In genomic region chr15:54354341-54354740, GRCh38 we compare ENCODE assay signal across 19 cellular contexts.
A peak's percentile ranks its signal among the peaks of the same experiment; 100 is the strongest.
DNase-seq lines count a peak whose midpoint lies in the region; TF ChIP-seq lines count a peak whose summit lies in the region.
"Had no signal": no experiment of that assay in that cellular context is flagged by ENCODE, and none has a peak within 500 bp of the region (broad histone marks: within the 10 kb centered on the region; RNA-seq: fewer than 3 reads in every experiment).

No MANE protein-coding gene starts in this region.

- no peaks in the 10 kb centered on the region for H3K27me3 ChIP-seq in right atrium auricular region
- H3K27me3 ChIP-seq: BLaER1 treated with 17β-estradiol and CSF1 and Interleukin-3, amounts not matched to agents 10 nM and 100 nM had no signal

- H3K4me1 Mint-ChIP-seq in immature natural killer cell = no peaks in the 10 kb centered on the region
- H3K4me1 Mint-ChIP-seq: B cell had no signal

- no peaks in the 10 kb centered on the region for H3K36me3 Mint-ChIP-seq in immature natural killer cell
- H3K36me3 Mint-ChIP-seq: CD8-positive, alpha-beta T cell had no signal

- no peak overlapping the region for H3K27ac ChIP-seq in right atrium auricular region
- H3K27ac ChIP-seq: 22Rv1; A549; BLaER1 treated with 17β-estradiol and CSF1 and Interleukin-3, amounts not matched to agents 10 nM and 100 nM; C4-2B had no signal

- no peaks in the 10 kb centered on the region for H3K4me1 ChIP-seq in right atrium auricular region
- H3K4me1 ChIP-seq: A549; BLaER1 treated with 17β-estradiol and CSF1 and Interleukin-3, amounts not matched to agents 10 nM and 100 nM; Caco-2 had no signal

- peak; percentile 85 for DNase-seq in G401 (ENCODE audit: low spot score)
- DNase-seq in cerebellar cortex (ENCODE audit: low spot score) = peak; percentile 84
- DNase-seq in cerebellum (ENCODE audit: low spot score) = peak; percentile 56
- no peak for DNase-seq in immature natural killer cell
- no peak for DNase-seq in NOMO-1 (lab: John Stamatoyannopoulos, UW; ENCODE audit: unreplicated experiment in 2 of 2)
- DNase-seq in right atrium auricular region (ENCODE audit: low spot score) = no peak
- DNase-seq: AML-193; Caco-2; Calu3; CD4-positive, alpha-beta T cell; CD8-positive, alpha-beta T cell; DMS79 treated with DMSO at 0.1 percent for 48 hours; GDM1 had no signal

- peaks cover 0 to 15% of the 10 kb centered on the region in 2 donors for H3K9me3 ChIP-seq in right atrium auricular region
- H3K9me3 ChIP-seq: A549 had no signal

- H3K9me3 Mint-ChIP-seq in immature natural killer cell = peaks cover 0 to 8% (median 3%) of the 10 kb centered on the region in 6 donors

- H3K27me3 Mint-ChIP-seq in immature natural killer cell (ENCODE audit: low read depth in 3 of 3) = peaks cover 0 to 3% (median 2%) of the 10 kb centered on the region in 3 donors
- H3K27me3 Mint-ChIP-seq: B cell; CD4-positive, alpha-beta T cell had no signal

- TF ChIP-seq CTCF in right atrium auricular region (IDR thresholded peaks at IDR 0.05) = no peak

- no peak overlapping the region for H3K4me3 ChIP-seq in right atrium auricular region
- H3K4me3 ChIP-seq: A549; BLaER1 treated with 17β-estradiol and CSF1 and Interleukin-3, amounts not matched to agents 10 nM and 100 nM; GM12878 had no signal

- H3K27ac Mint-ChIP-seq in immature natural killer cell = no peak overlapping the region
- H3K27ac Mint-ChIP-seq: B cell; CD4-positive, alpha-beta T cell; CD8-positive, alpha-beta T cell had no signal

- in situ Hi-C loops in G401 (cut with HindIII; ENCODE audit: low sequenced_read_pairs) = no loop called here

- H3K36me3 ChIP-seq in right atrium auricular region = no peaks in the 10 kb centered on the region
- H3K36me3 ChIP-seq: BLaER1 treated with 17β-estradiol and CSF1 and Interleukin-3, amounts not matched to agents 10 nM and 100 nM had no signal

- no peak overlapping the region for H3K4me3 Mint-ChIP-seq in immature natural killer cell
- H3K4me3 Mint-ChIP-seq: B cell; CD4-positive, alpha-beta T cell; CD8-positive, alpha-beta T cell had no signal

Comparison
In these comparisons a context has a peak if more than half of its experiments do, and no peak if none do; other contexts are left out.
1. DNase-seq: peak in G401 (single experiment), cerebellar cortex (single experiment) and cerebellum (single experiment); none in immature natural killer cell (0 of 3), NOMO-1 (0 of 2) and right atrium auricular region (single experiment).